In genomic region chr19:40443131-40443929, GRCh38 we compare ENCODE assay signal across 8 cellular contexts. TPM values are rescaled to one million over a fixed set of nuclear protein-coding genes. Genes with fewer than 3 reads are reported as not detected.
DNase-seq lines count a peak whose midpoint lies in the region; ATAC-seq and TF ChIP-seq lines count a peak whose summit lies in the region.

No MANE protein-coding gene starts in this region.

- peaks cover 0 to 42% (median 3%) of the 10 kb centered on the region in 3 donors for H3K36me3 Mint-ChIP-seq in CD8-positive, alpha-beta memory T cell
- peaks cover 6% of the 10 kb centered on the region for H3K36me3 Mint-ChIP-seq in memory B cell

- peaks cover 0 to 5% of the 10 kb centered on the region in 2 donors for H3K27me3 Mint-ChIP-seq in CD8-positive, alpha-beta memory T cell
- H3K27me3 Mint-ChIP-seq in memory B cell: no peaks in the 10 kb centered on the region

- POLR2A ChIA-PET in CD8-positive, alpha-beta memory T cell (lab: Charles Lee): interaction anchor here (0.6 to 3.3 kb wide), 11 partner anchors 10 to 920 kb away, joined by 3 to 27 read pairs (median 4); partner anchors contain the start of genes B9D2, BLVRB, C19orf47 and PLD3

- H3K9me3 ChIP-seq in CD8-positive, alpha-beta memory T cell (ENCODE audit: low read length): no peaks in the 10 kb centered on the region
- no peaks in the 10 kb centered on the region for H3K9me3 ChIP-seq in effector memory CD4-positive, alpha-beta T cell (ENCODE audit: control insufficient read depth, low read length)

- H3K9me3 Mint-ChIP-seq in CD8-positive, alpha-beta memory T cell: no peaks in the 10 kb centered on the region
- H3K9me3 Mint-ChIP-seq in memory B cell: no peaks in the 10 kb centered on the region

- peaks cover 17 to 24% (median 17%) of the 10 kb centered on the region in 3 donors for H3K4me1 Mint-ChIP-seq in CD8-positive, alpha-beta memory T cell
- H3K4me1 Mint-ChIP-seq in memory B cell: peaks cover 20% of the 10 kb centered on the region

- no peak for TF ChIP-seq CTCF in GM20000 (IDR thresholded peaks at IDR 0.05; ENCODE audit: extremely low read depth, missing control alignments)

- H3K4me3 ChIP-seq in CD8-positive, alpha-beta memory T cell (ENCODE audit: low read length): peak overlapping the region; percentile 100
- peak overlapping the region; percentile 73 for H3K4me3 ChIP-seq in effector memory CD4-positive, alpha-beta T cell (ENCODE audit: insufficient read depth, low read depth, low read length, poor library complexity, severe bottlenecking)

- H3K4me1 ChIP-seq in CD8-positive, alpha-beta memory T cell (ENCODE audit: insufficient read depth, low read length): peaks cover 14% of the 10 kb centered on the region
- peaks cover 8% of the 10 kb centered on the region for H3K4me1 ChIP-seq in effector memory CD4-positive, alpha-beta T cell (ENCODE audit: control insufficient read depth, insufficient read depth, low read length, poor library complexity, severe bottlenecking)

- H3K27ac Mint-ChIP-seq in CD8-positive, alpha-beta memory T cell: peak overlapping the region; percentile 88 to 100 (median 99)
- peak overlapping the region; percentile 93 for H3K27ac Mint-ChIP-seq in memory B cell

- CTCF ChIA-PET in CD8-positive, alpha-beta memory T cell (lab: Charles Lee): interaction anchor here (0.6 to 4.4 kb wide), 6 partner anchors 17 to 162 kb away, joined by 3 to 24 read pairs (median 8); partner anchors contain the start of genes BLVRB and SERTAD1

- peaks cover 24% of the 10 kb centered on the region for H3K36me3 ChIP-seq in CD8-positive, alpha-beta memory T cell (ENCODE audit: insufficient read depth, low read length)
- peaks cover 19% of the 10 kb centered on the region for H3K36me3 ChIP-seq in effector memory CD4-positive, alpha-beta T cell (ENCODE audit: control insufficient read depth, insufficient read depth, low read length)

- H3K27ac ChIP-seq in CD8-positive, alpha-beta memory T cell (ENCODE audit: low read depth, low read length): peak overlapping the region; percentile 98
- H3K27ac ChIP-seq in effector memory CD4-positive, alpha-beta T cell (ENCODE audit: insufficient read depth, low read length, poor library complexity, severe bottlenecking): peak overlapping the region; percentile 81

- peak; percentile 74 for ATAC-seq in memory B cell (ENCODE audit: low read depth)

- peak; percentile 99 to 100 (median 99) for DNase-seq in CD8-positive, alpha-beta memory T cell
- DNase-seq in GM20000 (ENCODE audit: low spot score): peak; percentile 98
- peak; percentile 100 for DNase-seq in HT-29 (ENCODE audit: low spot score)
- DNase-seq in NK-92 treated with Interleukin-12 subunit alpha and Interleukin-12 subunit beta, amount 100 ng/mL, for 24 hours (lab: John Stamatoyannopoulos, UW): peak; percentile 100
- peak; percentile 97 to 99 for DNase-seq in activated CD8-positive, alpha-beta memory T cell treated with anti-CD3 and anti-CD28 coated beads for 4 hours (ENCODE audit: low read depth in 2 of 2)
- DNase-seq in effector memory CD4-positive, alpha-beta T cell: peak; percentile 98 to 99 (median 99)
- DNase-seq in memory B cell (ENCODE audit: low spot score in 2 of 2): peak; percentile 92 to 98
- peak; percentile 98 for DNase-seq in stimulated activated CD8-positive, alpha-beta memory T cell treated with anti-CD3 and anti-CD28 coated beads, Interleukin-12 subunit alpha, Interleukin-12 subunit beta, amount 100 ng/mL, for 1 hour (ENCODE audit: low read depth)

- no peaks in the 10 kb centered on the region for H3K27me3 ChIP-seq in CD8-positive, alpha-beta memory T cell (ENCODE audit: insufficient read depth, low read length, poor library complexity, severe bottlenecking)
- no peaks in the 10 kb centered on the region for H3K27me3 ChIP-seq in effector memory CD4-positive, alpha-beta T cell (replicated peaks; ENCODE audit: control insufficient read depth, insufficient read depth, low read length, poor library complexity, severe bottlenecking)

- peak overlapping the region; percentile 93 to 100 (median 98) for H3K4me3 Mint-ChIP-seq in CD8-positive, alpha-beta memory T cell
- peak overlapping the region; percentile 99 for H3K4me3 Mint-ChIP-seq in memory B cell

RNA-seq across cellular contexts. Expression of gene SERTAD3, which starts 0.8 kb away (rescaled TPM):
- total RNA-seq in CD8-positive, alpha-beta memory T cell: 1 to 10 TPM; 7.0 to 8.5 TPM
- polyA plus RNA-seq in CD8-positive, alpha-beta memory T cell: 9.5 TPM
- total RNA-seq in HT-29 (2014; rRNA removed; shearing (Covaris generic)): 23.4 and 30.6 TPM in 2 replicates

RNA-seq across cellular contexts. Expression of gene SERTAD1, which starts 17.5 kb away (rescaled TPM):
- 10 to 100 TPM; 15.9 to 17.8 TPM for total RNA-seq in CD8-positive, alpha-beta memory T cell
- polyA plus RNA-seq in CD8-positive, alpha-beta memory T cell: 13.0 TPM
- 32.1 and 32.7 TPM in 2 replicates for total RNA-seq in HT-29 (2014; rRNA removed; shearing (Covaris generic))

RNA-seq across cellular contexts. Expression of gene BLVRB, which starts 22.2 kb away (rescaled TPM):
- total RNA-seq in CD8-positive, alpha-beta memory T cell: 10 to 100 TPM; 17.4 to 18.9 TPM
- polyA plus RNA-seq in CD8-positive, alpha-beta memory T cell: 22.8 TPM
- 201 and 206 TPM in 2 replicates for total RNA-seq in HT-29 (2014; rRNA removed; shearing (Covaris generic))

RNA-seq across cellular contexts. Expression of gene SPTBN4, which starts 23.5 kb away (rescaled TPM):
- total RNA-seq in CD8-positive, alpha-beta memory T cell: 1 to 10 TPM in 1 of 2 experiments, under 1 TPM in 1; 0.49 to 1.2 TPM
- not detected for polyA plus RNA-seq in CD8-positive, alpha-beta memory T cell
- 0.23 and 1.3 TPM in 2 replicates for total RNA-seq in HT-29 (2014; rRNA removed; shearing (Covaris generic))

RNA-seq across cellular contexts. Expression of gene PRX, which starts 30.2 kb away (rescaled TPM):
- 1 to 10 TPM; 1.4 to 1.6 TPM for total RNA-seq in CD8-positive, alpha-beta memory T cell
- 0.29 TPM for polyA plus RNA-seq in CD8-positive, alpha-beta memory T cell
- total RNA-seq in HT-29 (2014; rRNA removed; shearing (Covaris generic)): 1.3 and 1.8 TPM in 2 replicates

Comparison
In these comparisons a context has a peak if more than half of its experiments do, and no peak if none do; other contexts are left out.
1. Peak in every context shown above with its lines: DNase-seq, ATAC-seq, H3K4me3 ChIP-seq and H3K27ac ChIP-seq.
2. RNA of gene BLVRB, which starts 22.2 kb away (total RNA-seq): 201 to 206 TPM in HT-29; 17.4 to 18.9 TPM in CD8-positive, alpha-beta memory T cell; every median in the first group is over 10 times any median in the second.